ENCODE assay signal across 1 cellular context in genomic region chr6:167833396-167833763, GRCh38.
TF ChIP-seq lines count a peak whose summit lies in the region.

No MANE protein-coding gene starts in this region.

TF ChIP-seq in HepG2, 621 proteins besides CTCF, POLR2A, EP300 and RAD21 (continued from another document):
- TF ChIP-seq, protein P1, sequence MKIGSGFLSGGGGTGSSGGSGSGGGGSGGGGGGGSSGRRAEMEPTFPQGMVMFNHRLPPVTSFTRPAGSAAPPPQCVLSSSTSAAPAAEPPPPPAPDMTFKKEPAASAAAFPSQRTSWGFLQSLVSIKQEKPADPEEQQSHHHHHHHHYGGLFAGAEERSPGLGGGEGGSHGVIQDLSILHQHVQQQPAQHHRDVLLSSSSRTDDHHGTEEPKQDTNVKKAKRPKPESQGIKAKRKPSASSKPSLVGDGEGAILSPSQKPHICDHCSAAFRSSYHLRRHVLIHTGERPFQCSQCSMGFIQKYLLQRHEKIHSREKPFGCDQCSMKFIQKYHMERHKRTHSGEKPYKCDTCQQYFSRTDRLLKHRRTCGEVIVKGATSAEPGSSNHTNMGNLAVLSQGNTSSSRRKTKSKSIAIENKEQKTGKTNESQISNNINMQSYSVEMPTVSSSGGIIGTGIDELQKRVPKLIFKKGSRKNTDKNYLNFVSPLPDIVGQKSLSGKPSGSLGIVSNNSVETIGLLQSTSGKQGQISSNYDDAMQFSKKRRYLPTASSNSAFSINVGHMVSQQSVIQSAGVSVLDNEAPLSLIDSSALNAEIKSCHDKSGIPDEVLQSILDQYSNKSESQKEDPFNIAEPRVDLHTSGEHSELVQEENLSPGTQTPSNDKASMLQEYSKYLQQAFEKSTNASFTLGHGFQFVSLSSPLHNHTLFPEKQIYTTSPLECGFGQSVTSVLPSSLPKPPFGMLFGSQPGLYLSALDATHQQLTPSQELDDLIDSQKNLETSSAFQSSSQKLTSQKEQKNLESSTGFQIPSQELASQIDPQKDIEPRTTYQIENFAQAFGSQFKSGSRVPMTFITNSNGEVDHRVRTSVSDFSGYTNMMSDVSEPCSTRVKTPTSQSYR (CRISPR knock-in tag; IDR thresholded peaks at IDR 0.05; ENCODE audit: borderline replicate concordance) = no peak
- TF ChIP-seq ZBTB25 (CRISPR knock-in tag; IDR thresholded peaks at IDR 0.05) (no peak), KDM1A (CRISPR knock-in tag; IDR thresholded peaks at IDR 0.05) (no peak), ATF5 (CRISPR knock-in tag; IDR thresholded peaks at IDR 0.05; ENCODE audit: low read depth) (no peak), ZFAT (CRISPR knock-in tag; conservative IDR thresholded peaks at IDR 0.05) (no peak), ATM (IDR thresholded peaks at IDR 0.05; ENCODE audit: borderline replicate concordance) (no peak), ZNF280B (CRISPR knock-in tag; IDR thresholded peaks at IDR 0.05; ENCODE audit: borderline replicate concordance) (no peak), CENPT (CRISPR knock-in tag; IDR thresholded peaks at IDR 0.05; ENCODE audit: low read depth) (no peak), DNMT3B (CRISPR knock-in tag; conservative IDR thresholded peaks at IDR 0.05) (no peak), ATF1 (CRISPR knock-in tag; IDR thresholded peaks at IDR 0.05) (no peak), ARID2 (CRISPR knock-in tag; IDR thresholded peaks at IDR 0.05; ENCODE audit: borderline replicate concordance) (no peak), SETDB1 (CRISPR knock-in tag; IDR thresholded peaks at IDR 0.05; ENCODE audit: borderline replicate concordance) (no peak), ZNF335 (CRISPR knock-in tag; IDR thresholded peaks at IDR 0.05) (no peak)
- TF ChIP-seq, protein P2, sequence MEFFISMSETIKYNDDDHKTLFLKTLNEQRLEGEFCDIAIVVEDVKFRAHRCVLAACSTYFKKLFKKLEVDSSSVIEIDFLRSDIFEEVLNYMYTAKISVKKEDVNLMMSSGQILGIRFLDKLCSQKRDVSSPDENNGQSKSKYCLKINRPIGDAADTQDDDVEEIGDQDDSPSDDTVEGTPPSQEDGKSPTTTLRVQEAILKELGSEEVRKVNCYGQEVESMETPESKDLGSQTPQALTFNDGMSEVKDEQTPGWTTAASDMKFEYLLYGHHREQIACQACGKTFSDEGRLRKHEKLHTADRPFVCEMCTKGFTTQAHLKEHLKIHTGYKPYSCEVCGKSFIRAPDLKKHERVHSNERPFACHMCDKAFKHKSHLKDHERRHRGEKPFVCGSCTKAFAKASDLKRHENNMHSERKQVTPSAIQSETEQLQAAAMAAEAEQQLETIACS (CRISPR knock-in tag; IDR thresholded peaks at IDR 0.05) = no peak
TF ChIP-seq in HepG2: peak in this region for 0.
